In genomic region chr1:12314328-12314903, GRCh38 we compare ENCODE assay signal across 8 cellular contexts.
DNase-seq lines count a peak whose midpoint lies in the region; ATAC-seq and TF ChIP-seq lines count a peak whose summit lies in the region.

No MANE protein-coding gene starts in this region.

- H4K20me1 ChIP-seq in IMR-90 (ENCODE audit: insufficient read depth, low read length): peaks cover 3% of the 10 kb centered on the region; the same call in 1 of the 2 replicates

- ATAC-seq in IMR-90 (ENCODE audit: low read depth) (peak; percentile 85), HG03135 (IDR thresholded peaks at IDR 0.05; ENCODE audit: unreplicated experiment) (no peak), GM18511 (IDR thresholded peaks at IDR 0.05; ENCODE audit: unreplicated experiment) (no peak)

- H3K4ac ChIP-seq in IMR-90 (ENCODE audit: low read depth, low read length): no peak overlapping the region

- no peak overlapping the region for H2BK120ac ChIP-seq in IMR-90 (ENCODE audit: low read depth, low read length)

- POLR2A ChIA-PET in IMR-90 (lab: Charles Lee; ENCODE audit: unreplicated experiment): no interaction called here

- no peak overlapping the region for H3K4me3 ChIP-seq in IMR-90 (ENCODE audit: insufficient read depth, low read depth, low read length)

- peak; percentile 54 for TF ChIP-seq RAD21 in IMR-90 (IDR thresholded peaks at IDR 0.05; ENCODE audit: low read length)

- H3K27me3 ChIP-seq in IMR-90 (ENCODE audit: control insufficient read depth, insufficient read depth, low read length): no peaks in the 10 kb centered on the region

- H4K5ac ChIP-seq in IMR-90 (ENCODE audit: low read depth, low read length): no peak overlapping the region

- no peak overlapping the region for H2BK5ac ChIP-seq in IMR-90 (ENCODE audit: low read depth, low read length, poor library complexity, severe bottlenecking)

- H3K79me1 ChIP-seq in IMR-90 (ENCODE audit: low read depth in 1 of 2, low read length in 2 of 2): no peaks in the 10 kb centered on the region

- H4K91ac ChIP-seq in IMR-90 (ENCODE audit: insufficient read depth, low read depth, low read length): no peak overlapping the region

- no peak overlapping the region for H2AK5ac ChIP-seq in IMR-90 (ENCODE audit: low read depth, low read length)

- no TSS peak for BruUV-seq in IMR-90 (replicated peaks; lab: Mats Ljungman, UMichigan)

- no peak overlapping the region for H3K9ac ChIP-seq in IMR-90 (ENCODE audit: low read depth, low read length)

- dilution Hi-C loops in IMR-90 (cut with HindIII; ENCODE audit: low sequenced_read_pairs, unreplicated experiment): no loop called here

- CTCF ChIA-PET in IMR-90 (lab: Yijun Ruan, JAX): interaction anchor here (0.5 to 3.1 kb wide), 6 partner anchors 11 to 344 kb away, joined by 3 to 15 read pairs (median 4); partner anchors contain the start of gene DHRS3

- H2AK9ac ChIP-seq in IMR-90 (replicated peaks; ENCODE audit: low read depth, low read length, poor library complexity): no peak overlapping the region

- H3K9me3 ChIP-seq in IMR-90 (ENCODE audit: control insufficient read depth, insufficient read depth, low read length): no peaks in the 10 kb centered on the region

- no peak overlapping the region for H3K4me2 ChIP-seq in IMR-90 (ENCODE audit: low read depth, low read length)

- peak; percentile 63 for TF ChIP-seq CTCF in IMR-90 (conservative IDR thresholded peaks at IDR 0.05; ENCODE audit: low read depth, low read length)
- peak; percentile 72 for TF ChIP-seq CTCF in VCaP (conservative IDR thresholded peaks at IDR 0.05)

- intact Hi-C loops in IMR-90 (cut with micrococcal nuclease): loop anchor here (1.0 kb wide), 2 partner anchors 305 to 345 kb away; no protein-coding TSS in a partner anchor

- H3K27ac ChIP-seq in IMR-90 (ENCODE audit: insufficient read depth, low read length) (no peak overlapping the region), VCaP (no peak overlapping the region)

- in situ Hi-C loops in IMR-90 (cut with MboI; ENCODE audit: low sequenced_read_pairs): loop anchor here (5.0 kb wide), 2 partner anchors 303 to 348 kb away; partner anchors contain the start of gene DHRS3

- no CpG with 5 or more reads among the region's 1 CpG for WGBS in IMR-90 (ENCODE audit: extremely low coverage in 2 of 2, insufficient read length in 1 of 2), 2 experiments

- H2BK20ac ChIP-seq in IMR-90 (ENCODE audit: low read depth, low read length): no peak overlapping the region

- H3K18ac ChIP-seq in IMR-90 (ENCODE audit: low read depth, low read length): no peak overlapping the region

- H3K36me3 ChIP-seq in IMR-90 (ENCODE audit: control insufficient read depth, insufficient read depth, low read length): peaks cover 32% of the 10 kb centered on the region

- no peak overlapping the region for H2AFZ ChIP-seq in IMR-90 (replicated peaks; ENCODE audit: low read length, poor library complexity)

- no peak for TF ChIP-seq POLR2A in IMR-90 (IDR thresholded peaks at IDR 0.05; ENCODE audit: low read depth, low read length)

- H3K14ac ChIP-seq in IMR-90 (replicated peaks; ENCODE audit: low read depth, low read length): no peak overlapping the region

- peak; percentile 27 for DNase-seq in CD1c-positive myeloid dendritic cell (ENCODE audit: extremely low spot score)
- peak; percentile 54 for DNase-seq in IMR-90
- DNase-seq in kidney tubule cell (ENCODE audit: low spot score): peak; percentile 40
- DNase-seq in SK-N-DZ (ENCODE audit: low spot score): no peak
- DNase-seq in stimulated activated CD4-positive, alpha-beta T cell treated with anti-CD3 and anti-CD28 coated beads, Interleukin-2, amount 100 ng/mL, for 48 hours: no peak

- H3K23ac ChIP-seq in IMR-90 (ENCODE audit: low read depth, low read length): no peak overlapping the region

- no peak overlapping the region for H2BK15ac ChIP-seq in IMR-90 (ENCODE audit: low read depth, low read length)

- H3K4me1 ChIP-seq in IMR-90 (ENCODE audit: control insufficient read depth, insufficient read depth, low read length): no peaks in the 10 kb centered on the region; the same call in 1 of the 2 replicates

- H4K8ac ChIP-seq in IMR-90 (ENCODE audit: low read depth in 2 of 2, low read length in 2 of 2): no peak overlapping the region

- no peak overlapping the region for H3K56ac ChIP-seq in IMR-90 (ENCODE audit: extremely low read depth, insufficient read depth, low read length)

- no peaks in the 10 kb centered on the region for H3K9me1 ChIP-seq in IMR-90 (ENCODE audit: insufficient read depth, low read length)

TF ChIP-seq in IMR-90, 13 proteins besides CTCF, POLR2A, EP300 and RAD21:
- TF ChIP-seq ELK1 (IDR thresholded peaks at IDR 0.05; ENCODE audit: borderline replicate concordance, low read depth, low read length) (no peak), SMC3 (IDR thresholded peaks at IDR 0.05; ENCODE audit: low read depth, low read length) (peak; percentile 68)
TF ChIP-seq in IMR-90: peak in this region for 1.

Comparison
In these comparisons a context has a peak if more than half of its experiments do, and no peak if none do; other contexts are left out.
1. DNase-seq: peak in CD1c-positive myeloid dendritic cell (single experiment), IMR-90 (single experiment) and kidney tubule cell (single experiment); none in SK-N-DZ (single experiment) and stimulated activated CD4-positive, alpha-beta T cell treated with anti-CD3 and anti-CD28 coated beads, Interleukin-2, amount 100 ng/mL, for 48 hours (0 of 2).